ENCODE assay signal across 8 cellular contexts in genomic region chr2:121649402-121649651, GRCh38. TPM values are rescaled to one million over a fixed set of nuclear protein-coding genes. Genes with fewer than 3 reads are reported as not detected.
DNase-seq lines count a peak whose midpoint lies in the region; ATAC-seq, FAIRE-seq and TF ChIP-seq lines count a peak whose summit lies in the region.

Gene CLASP1, minus strand, starts transcription at chr2:121649462. Its CDS starts 43,567 bp downstream, at chr2:121605895.

- peak; percentile 88 for DNase-seq in GM12891 (ENCODE audit: insufficient read length, low spot score)
- peak; percentile 97 for DNase-seq in NCI-H1694 (lab: John Stamatoyannopoulos, UW)
- DNase-seq in T-helper 2 cell treated with Interferon-gamma antibody and Interleukin-4, amounts not matched to agents 5 μg/mL and 100 μg/mL, for 36 hours (ENCODE audit: low spot score): peak; percentile 97
- DNase-seq in ascending aorta (ENCODE audit: low spot score in 2 of 2): peak; percentile 90 to 98
- DNase-seq in right atrium auricular region (ENCODE audit: low spot score): peak; percentile 96
- peak; percentile 93 for DNase-seq in pulmonary artery endothelial cell (ENCODE audit: low read depth, low spot score)
- peak; percentile 98 for DNase-seq in aorta

- H3K27me3 ChIP-seq in ascending aorta (no peaks in the 10 kb centered on the region), right atrium auricular region (no peaks in the 10 kb centered on the region), aorta (ENCODE audit: control insufficient read depth in 1 of 2, insufficient read depth in 2 of 2, low read length in 1 of 2) (no peaks in the 10 kb centered on the region)

- no peaks in the 10 kb centered on the region for H3K9me3 Mint-ChIP-seq in T-helper 2 cell treated with Interferon-gamma antibody and Interleukin-4, amounts not matched to agents 5 μg/mL and 100 μg/mL, for 36 hours

- peak within 1 kb of the TSS; percentile 100 for H3K27ac Mint-ChIP-seq in T-helper 2 cell treated with Interferon-gamma antibody and Interleukin-4, amounts not matched to agents 5 μg/mL and 100 μg/mL, for 36 hours

- peaks cover 37% of the 10 kb centered on the region for H3K36me3 Mint-ChIP-seq in T-helper 2 cell treated with Interferon-gamma antibody and Interleukin-4, amounts not matched to agents 5 μg/mL and 100 μg/mL, for 36 hours (ENCODE audit: low read depth)

- peak; percentile 92 for ATAC-seq in HG02798 (IDR thresholded peaks at IDR 0.05; ENCODE audit: poor library complexity, unreplicated experiment)
- ATAC-seq in aorta (ENCODE audit: low FRiP score): peak; percentile 99

- H3K4me1 Mint-ChIP-seq in T-helper 2 cell treated with Interferon-gamma antibody and Interleukin-4, amounts not matched to agents 5 μg/mL and 100 μg/mL, for 36 hours (ENCODE audit: low read depth): peaks cover 49% of the 10 kb centered on the region

- H3K27ac ChIP-seq in ascending aorta: peak within 1 kb of the TSS; percentile 88 to 96
- H3K27ac ChIP-seq in right atrium auricular region: peak within 1 kb of the TSS; percentile 94
- peak within 1 kb of the TSS; percentile 84 to 95 for H3K27ac ChIP-seq in aorta (ENCODE audit: low read depth in 1 of 2, low read length in 2 of 2)

- intact Hi-C loops in ascending aorta (cut with DNase I) (loop anchor here (1.0 to 10.0 kb wide), 4 partner anchors 87 to 1395 kb away; partner anchors contain the start of genes NIFK, RALB, RNU4ATAC and TSN), aorta (cut with DNase I) (loop anchor here (1.0 to 10.0 kb wide), 4 partner anchors 67 to 119 kb away; partner anchors contain the start of gene RNU4ATAC (in 2 of the 2))

- no peaks in the 10 kb centered on the region for H3K27me3 Mint-ChIP-seq in T-helper 2 cell treated with Interferon-gamma antibody and Interleukin-4, amounts not matched to agents 5 μg/mL and 100 μg/mL, for 36 hours (ENCODE audit: low read depth)

- H3K9me3 ChIP-seq in ascending aorta (no peaks in the 10 kb centered on the region), right atrium auricular region (no peaks in the 10 kb centered on the region), aorta (ENCODE audit: control insufficient read depth, low read length) (no peaks in the 10 kb centered on the region)

- H3K36me3 ChIP-seq in ascending aorta (no peaks in the 10 kb centered on the region), right atrium auricular region (no peaks in the 10 kb centered on the region), aorta (ENCODE audit: control insufficient read depth in 1 of 2, insufficient read depth in 2 of 2, low read length in 1 of 2) (no peaks in the 10 kb centered on the region)

- 0 to 2% methylated on average over 20 of the region's 20 CpGs for WGBS in aorta, 2 donors

- FAIRE-seq in GM12891 (lab: Jason Lieb, UNC): peak; percentile 92

- H3K4me3 ChIP-seq in ascending aorta: peak within 1 kb of the TSS; percentile 54 to 84
- peak within 1 kb of the TSS; percentile 80 to 89 for H3K4me3 ChIP-seq in right atrium auricular region
- peak within 1 kb of the TSS; percentile 88 to 89 for H3K4me3 ChIP-seq in aorta (ENCODE audit: low read length in 2 of 2)

- no peak; the same call in 1 of the 2 replicates for TF ChIP-seq POLR2A in GM12891 (IDR thresholded peaks at IDR 0.05; ENCODE audit: low read depth, low read length)

- H3K4me1 ChIP-seq in ascending aorta (peaks cover 0 to 13% of the 10 kb centered on the region in 2 donors), right atrium auricular region (peaks cover 0 to 51% of the 10 kb centered on the region in 2 donors), aorta (ENCODE audit: control insufficient read depth in 1 of 2, insufficient read depth in 2 of 2, low read length in 2 of 2) (peaks cover 0 to 2% of the 10 kb centered on the region in 2 donors)

- TF ChIP-seq CTCF in ascending aorta (IDR thresholded peaks at IDR 0.05) (no peak), right atrium auricular region (IDR thresholded peaks at IDR 0.05) (no peak)

- peak within 1 kb of the TSS; percentile 98 for H3K4me3 Mint-ChIP-seq in T-helper 2 cell treated with Interferon-gamma antibody and Interleukin-4, amounts not matched to agents 5 μg/mL and 100 μg/mL, for 36 hours

TF ChIP-seq in GM12891, 5 proteins besides CTCF, POLR2A, EP300 and RAD21:
- TF ChIP-seq POLR2AphosphoS5 (IDR thresholded peaks at IDR 0.05; ENCODE audit: low read depth, low read length) (no peak), POU2F2 (IDR thresholded peaks at IDR 0.05; ENCODE audit: low read depth, low read length) (no peak), SPI1 (IDR thresholded peaks at IDR 0.05; ENCODE audit: low read depth, low read length) (no peak), PAX5 (IDR thresholded peaks at IDR 0.05; ENCODE audit: insufficient read depth, low read length, severe bottlenecking) (no peak), TAF1 (IDR thresholded peaks at IDR 0.05; ENCODE audit: low read depth, low read length) (no peak)
TF ChIP-seq in GM12891: peak in this region for 0.

RNA-seq across cellular contexts. Expression of gene CLASP1, which starts in this region (rescaled TPM):
- polyA plus RNA-seq in GM12891 (2012; ENCODE audit: low read depth, missing spikeins): 18.8 TPM
- total RNA-seq in ascending aorta (78.0 TPM), right atrium auricular region (10 to 100 TPM; 42.4 to 47.8 TPM), pulmonary artery endothelial cell (31.3 and 49.9 TPM in 2 replicates), aorta (10 to 100 TPM; 67.6 to 81.8 TPM)
- polyA plus RNA-seq in aorta: 10 to 100 TPM; 11.8 to 13.0 TPM

Comparison
In these comparisons a context has a peak if more than half of its experiments do, and no peak if none do; other contexts are left out.
1. Peak in every context shown above with its lines: DNase-seq, ATAC-seq, H3K4me3 ChIP-seq and H3K27ac ChIP-seq.